Comparison of ENCODE assay signal across 8 cellular contexts in the genomic region with DNA sequence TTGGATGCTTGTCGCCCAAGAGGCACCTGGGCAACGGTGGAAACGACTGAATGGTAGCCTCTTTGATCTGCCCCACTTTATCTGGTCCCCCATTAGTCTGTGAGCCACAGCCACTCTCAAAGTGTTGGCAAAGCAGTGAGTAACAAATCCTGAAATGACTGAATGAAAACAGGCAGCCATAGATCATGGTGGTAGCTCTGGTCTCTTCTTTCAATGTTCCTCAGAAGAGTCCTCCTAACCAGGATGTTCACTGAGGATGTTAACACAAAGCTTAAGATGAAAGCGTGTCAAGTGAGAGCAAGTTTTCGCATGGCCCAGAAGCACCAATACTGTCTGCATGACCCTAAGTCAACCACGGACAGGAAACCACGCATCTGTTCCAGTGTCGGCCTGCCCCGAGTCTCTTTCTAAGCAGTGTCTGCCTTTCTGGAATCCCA.
A peak's percentile ranks its signal among the peaks of the same experiment; 100 is the strongest.
DNase-seq lines count a peak whose midpoint lies in the region; ATAC-seq and TF ChIP-seq lines count a peak whose summit lies in the region.

No MANE protein-coding gene starts in this region.

- peak; percentile 71 for DNase-seq in stimulated activated CD4-positive, alpha-beta T cell treated with anti-CD3 and anti-CD28 coated beads, Interleukin-15, amount 100 ng/mL, for 24 hours
- DNase-seq in stimulated activated CD4-positive, alpha-beta T cell treated with anti-CD3 and anti-CD28 coated beads, Interleukin-4, amount 100 ng/mL, for 1 hour: no peak
- DNase-seq in activated naive CD4-positive, alpha-beta T cell treated with anti-CD3 and anti-CD28 coated beads, Interleukin-2, amount 50 U/mL, for 16 hours: peak; percentile 35
- DNase-seq in NCI-H2081 treated with DMSO at 0.1 percent for 48 hours (lab: John Stamatoyannopoulos, UW): no peak
- DNase-seq in putamen (ENCODE audit: low spot score): no peak
- DNase-seq in islet precursor cell: no peak
- no peak for DNase-seq in foreskin keratinocyte

- no peak overlapping the region for H3K27ac ChIP-seq in foreskin keratinocyte

- TF ChIP-seq CTCF in foreskin keratinocyte (conservative IDR thresholded peaks at IDR 0.05): no peak

- ATAC-seq in HG03565 (IDR thresholded peaks at IDR 0.05; ENCODE audit: unreplicated experiment) (peak; percentile 50), foreskin keratinocyte (no peak)

- H3K27me3 ChIP-seq in foreskin keratinocyte: no peaks in the 10 kb centered on the region

- peaks cover 2% of the 10 kb centered on the region for H3K4me1 ChIP-seq in foreskin keratinocyte

Comparison
In these comparisons a context has a peak if more than half of its experiments do, and no peak if none do; other contexts are left out.
1. DNase-seq: peak in stimulated activated CD4-positive, alpha-beta T cell treated with anti-CD3 and anti-CD28 coated beads, Interleukin-15, amount 100 ng/mL, for 24 hours (single experiment) and activated naive CD4-positive, alpha-beta T cell treated with anti-CD3 and anti-CD28 coated beads, Interleukin-2, amount 50 U/mL, for 16 hours (single experiment); none in stimulated activated CD4-positive, alpha-beta T cell treated with anti-CD3 and anti-CD28 coated beads, Interleukin-4, amount 100 ng/mL, for 1 hour (single experiment), NCI-H2081 treated with DMSO at 0.1 percent for 48 hours (single experiment), putamen (single experiment), islet precursor cell (single experiment) and foreskin keratinocyte (0 of 2).